In the genomic region with DNA sequence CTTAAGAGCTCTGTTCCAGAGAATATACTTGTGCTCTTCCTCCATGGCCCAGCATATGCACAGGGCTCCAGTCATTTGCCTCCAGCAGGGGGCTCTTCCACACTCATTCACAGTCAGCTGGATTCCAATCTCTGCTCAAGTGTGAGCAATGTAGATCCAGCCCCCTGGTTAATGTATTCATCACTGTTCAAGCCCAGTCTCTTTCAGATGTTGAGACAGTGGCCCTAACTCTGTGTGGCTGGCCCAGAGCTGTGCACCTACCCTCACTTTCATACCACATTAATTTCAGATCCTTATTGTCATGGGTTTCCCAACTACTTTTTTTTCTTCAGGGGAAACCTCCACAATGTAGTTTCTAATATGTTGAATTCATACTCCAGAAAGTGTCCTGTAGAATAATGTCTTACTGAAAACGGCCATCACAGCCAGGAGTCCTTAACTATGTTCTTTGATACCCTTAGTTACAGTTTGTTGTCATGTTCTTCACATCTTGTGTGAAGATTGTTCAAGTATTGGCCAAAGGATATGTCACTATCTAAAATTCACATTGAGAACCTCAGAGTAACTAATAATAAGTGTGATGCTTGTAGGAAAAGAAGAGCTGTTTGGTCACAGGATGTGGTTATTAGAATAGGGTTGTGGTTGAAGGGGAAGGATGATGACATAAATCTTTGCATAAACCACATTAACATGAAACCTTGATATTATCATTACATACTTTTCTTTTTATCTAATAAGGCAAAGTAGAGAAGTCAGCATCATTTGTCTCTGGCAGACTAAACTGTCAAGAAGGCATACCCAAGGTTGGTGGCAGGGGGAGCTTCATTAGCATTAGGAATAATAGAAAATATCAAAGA, we compare ENCODE assay signal across 8 cellular contexts. TPM values are rescaled to one million over a fixed set of nuclear protein-coding genes. Genes with fewer than 3 reads are reported as not detected.
DNase-seq lines count a peak whose midpoint lies in the region; ATAC-seq, FAIRE-seq and TF ChIP-seq lines count a peak whose summit lies in the region.

No MANE protein-coding gene starts in this region.

- H3K4me1 Mint-ChIP-seq in activated naive CD8-positive, alpha-beta T cell treated with anti-CD3 and anti-CD28 coated beads, Interleukin-2, amount 10 ng/mL, durations not matched to agents 7 days and 5 days: peaks cover 35% of the 10 kb centered on the region

- H3K4me3 ChIP-seq in BLaER1 treated with 17β-estradiol and CSF1 and Interleukin-3, amounts not matched to agents 10 nM and 100 nM: peak overlapping the region in 2 of 10 experiments; percentile 19 to 46; a peak in 2 of 20 replicates
- H3K4me3 ChIP-seq in kidney (ENCODE audit: low read length in 2 of 2): no peak overlapping the region

- peak overlapping the region; percentile 91 for H3K27ac Mint-ChIP-seq in activated naive CD8-positive, alpha-beta T cell treated with anti-CD3 and anti-CD28 coated beads, Interleukin-2, amount 10 ng/mL, durations not matched to agents 7 days and 5 days

- H3K27me3 Mint-ChIP-seq in activated naive CD8-positive, alpha-beta T cell treated with anti-CD3 and anti-CD28 coated beads, Interleukin-2, amount 10 ng/mL, durations not matched to agents 7 days and 5 days: no peaks in the 10 kb centered on the region

- ATAC-seq in GM18909 (IDR thresholded peaks at IDR 0.05; ENCODE audit: poor library complexity, unreplicated experiment): peak; percentile 77
- ATAC-seq in HG03060 (IDR thresholded peaks at IDR 0.05; ENCODE audit: low read depth, unreplicated experiment): peak; percentile 61
- ATAC-seq in activated naive CD8-positive, alpha-beta T cell treated with anti-CD3 and anti-CD28 coated beads, Interleukin-2, amount 10 ng/mL, durations not matched to agents 7 days and 5 days (ENCODE audit: low read depth): peak; percentile 77
- peak; percentile 87 for ATAC-seq in stimulated activated naive CD8-positive, alpha-beta T cell treated with anti-CD3 and anti-CD28 coated beads, Interleukin-15, Interleukin-2, amounts not matched to agents 100 U/mL and 50 U/mL, for 24 hours

- H4K20me1 ChIP-seq in BLaER1 treated with 17β-estradiol and CSF1 and Interleukin-3, amounts not matched to agents 10 nM and 100 nM: no peaks in the 10 kb centered on the region

- H3K9me3 Mint-ChIP-seq in activated naive CD8-positive, alpha-beta T cell treated with anti-CD3 and anti-CD28 coated beads, Interleukin-2, amount 10 ng/mL, durations not matched to agents 7 days and 5 days: peaks cover 7% of the 10 kb centered on the region

- peaks cover 10% of the 10 kb centered on the region for H3K36me3 Mint-ChIP-seq in activated naive CD8-positive, alpha-beta T cell treated with anti-CD3 and anti-CD28 coated beads, Interleukin-2, amount 10 ng/mL, durations not matched to agents 7 days and 5 days

- FAIRE-seq in RCC 7860 (lab: Jason Lieb, UNC): no peak
- no peak for FAIRE-seq in kidney (lab: Jason Lieb, UNC)

- DNase-seq in RCC 7860 (ENCODE audit: low spot score) (peak; percentile 18), kidney (no peak), iPS-NIHi11 (ENCODE audit: low spot score) (no peak)
- no peak for DNase-seq in activated naive CD8-positive, alpha-beta T cell treated with anti-CD3 and anti-CD28 coated beads, Interleukin-2, amount 10 ng/mL, durations not matched to agents 7 days and 5 days
- DNase-seq in stimulated activated naive CD8-positive, alpha-beta T cell treated with anti-CD3 and anti-CD28 coated beads, Interleukin-15, Interleukin-2, amounts not matched to agents 100 U/mL and 50 U/mL, for 24 hours: peak; percentile 49

- intact Hi-C loops in kidney (cut with DNase I): no loop called here

- H3K36me3 ChIP-seq in BLaER1 treated with 17β-estradiol and CSF1 and Interleukin-3, amounts not matched to agents 10 nM and 100 nM: no peaks in the 10 kb centered on the region
- H3K36me3 ChIP-seq in kidney (ENCODE audit: control insufficient read depth in 1 of 2, insufficient read depth in 2 of 2, low read length in 2 of 2): no peaks in the 10 kb centered on the region

- peak overlapping the region; percentile 57 to 94 (median 88); a peak in 21 of 22 replicates for H3K27ac ChIP-seq in BLaER1 treated with 17β-estradiol and CSF1 and Interleukin-3, amounts not matched to agents 10 nM and 100 nM
- peak overlapping the region; percentile 32 to 51 for H3K27ac ChIP-seq in kidney (ENCODE audit: low read depth in 2 of 2, low read length in 2 of 2)

- peak overlapping the region in 10 of 11 experiments; percentile 60 to 82 (median 74); a peak in 19 of 22 replicates for H3K9ac ChIP-seq in BLaER1 treated with 17β-estradiol and CSF1 and Interleukin-3, amounts not matched to agents 10 nM and 100 nM
- H3K9ac ChIP-seq in kidney (ENCODE audit: low read length in 2 of 2): no peak overlapping the region

- H3K4me2 ChIP-seq in BLaER1 treated with 17β-estradiol and CSF1 and Interleukin-3, amounts not matched to agents 10 nM and 100 nM: peak overlapping the region; percentile 62 to 76 (median 72)

- H3K4me3 Mint-ChIP-seq in activated naive CD8-positive, alpha-beta T cell treated with anti-CD3 and anti-CD28 coated beads, Interleukin-2, amount 10 ng/mL, durations not matched to agents 7 days and 5 days: peak overlapping the region; percentile 56

- POLR2A ChIA-PET in activated naive CD8-positive, alpha-beta T cell treated with anti-CD3 and anti-CD28 coated beads, Interleukin-2, amount 10 ng/mL, durations not matched to agents 7 days and 5 days (lab: Charles Lee): interaction anchor here (1.0 to 2.0 kb wide), 4 partner anchors 9 to 44 kb away, joined by 3 to 5 read pairs (median 4); partner anchors contain the start of gene HLA-DQB1

- H3K9me3 ChIP-seq in BLaER1 treated with 17β-estradiol and CSF1 and Interleukin-3, amounts not matched to agents 10 nM and 100 nM (replicated peaks in 1 of 11): peaks cover 8 to 13% (median 11%) of the 10 kb centered on the region in 11 experiments
- no peaks in the 10 kb centered on the region for H3K9me3 ChIP-seq in kidney (ENCODE audit: control insufficient read depth in 1 of 2, low read length in 2 of 2)

- TF ChIP-seq CTCF in kidney (IDR thresholded peaks at IDR 0.05; ENCODE audit: borderline replicate concordance, extremely low read depth, insufficient read depth): peak; percentile 55

- H3K27me3 ChIP-seq in BLaER1 treated with 17β-estradiol and CSF1 and Interleukin-3, amounts not matched to agents 10 nM and 100 nM: no peaks in the 10 kb centered on the region

- peaks cover 16 to 43% (median 38%) of the 10 kb centered on the region in 10 experiments for H3K4me1 ChIP-seq in BLaER1 treated with 17β-estradiol and CSF1 and Interleukin-3, amounts not matched to agents 10 nM and 100 nM
- H3K4me1 ChIP-seq in kidney (ENCODE audit: control insufficient read depth in 1 of 2, insufficient read depth in 1 of 2, low read depth in 1 of 2, low read length in 2 of 2): no peaks in the 10 kb centered on the region

RNA-seq across cellular contexts. Expression of gene HLA-DQA1, which starts 14.4 kb away (rescaled TPM):
- 1 to 10 TPM; 3.9 to 4.6 TPM for total RNA-seq in activated naive CD8-positive, alpha-beta T cell treated with anti-CD3 and anti-CD28 coated beads, Interleukin-2, amount 10 ng/mL, durations not matched to agents 7 days and 5 days
- total RNA-seq in kidney: 63.5 TPM
- polyA plus RNA-seq in kidney (ENCODE audit: insufficient read depth, low read depth, low replicate concordance): 29.6 TPM

RNA-seq across cellular contexts. Expression of gene HLA-DRB1, which starts 33.1 kb away (rescaled TPM):
- total RNA-seq in activated naive CD8-positive, alpha-beta T cell treated with anti-CD3 and anti-CD28 coated beads, Interleukin-2, amount 10 ng/mL, durations not matched to agents 7 days and 5 days: 10 to 100 TPM; 11.8 to 12.1 TPM
- total RNA-seq in kidney: 267 TPM
- polyA plus RNA-seq in kidney (ENCODE audit: insufficient read depth, low read depth, low replicate concordance): 280 TPM

RNA-seq across cellular contexts. Expression of gene HLA-DQB1, which starts 43.7 kb away (rescaled TPM):
- total RNA-seq in activated naive CD8-positive, alpha-beta T cell treated with anti-CD3 and anti-CD28 coated beads, Interleukin-2, amount 10 ng/mL, durations not matched to agents 7 days and 5 days: 10 to 100 TPM; 16.5 to 19.0 TPM
- total RNA-seq in kidney: 13.8 TPM
- polyA plus RNA-seq in kidney (ENCODE audit: insufficient read depth, low read depth, low replicate concordance): 48.0 TPM

Comparison
In these comparisons a context has a peak if more than half of its experiments do, and no peak if none do; other contexts are left out.
1. H3K9ac ChIP-seq: peak in BLaER1 treated with 17β-estradiol and CSF1 and Interleukin-3, amounts not matched to agents 10 nM and 100 nM (10 of 11); none in kidney (0 of 2).
2. DNase-seq: peak in RCC 7860 (single experiment) and stimulated activated naive CD8-positive, alpha-beta T cell treated with anti-CD3 and anti-CD28 coated beads, Interleukin-15, Interleukin-2, amounts not matched to agents 100 U/mL and 50 U/mL, for 24 hours (single experiment); none in activated naive CD8-positive, alpha-beta T cell treated with anti-CD3 and anti-CD28 coated beads, Interleukin-2, amount 10 ng/mL, durations not matched to agents 7 days and 5 days (single experiment), kidney (single experiment) and iPS-NIHi11 (single experiment).
3. RNA of gene HLA-DQA1, which starts 14.4 kb away (total RNA-seq): 63.5 TPM in kidney (single experiment); 3.9 to 4.6 TPM in activated naive CD8-positive, alpha-beta T cell treated with anti-CD3 and anti-CD28 coated beads, Interleukin-2, amount 10 ng/mL, durations not matched to agents 7 days and 5 days; every median in the first group is over 10 times any median in the second.
4. RNA of gene HLA-DRB1, which starts 33.1 kb away (total RNA-seq): 267 TPM in kidney (single experiment); 11.8 to 12.1 TPM in activated naive CD8-positive, alpha-beta T cell treated with anti-CD3 and anti-CD28 coated beads, Interleukin-2, amount 10 ng/mL, durations not matched to agents 7 days and 5 days; every median in the first group is over 10 times any median in the second.
5. Peak in every context shown above with its lines, with median percentiles within 50 percentile points of each other: ATAC-seq.